Comparison of ENCODE assay signal across 1 cellular context in the genomic region with DNA sequence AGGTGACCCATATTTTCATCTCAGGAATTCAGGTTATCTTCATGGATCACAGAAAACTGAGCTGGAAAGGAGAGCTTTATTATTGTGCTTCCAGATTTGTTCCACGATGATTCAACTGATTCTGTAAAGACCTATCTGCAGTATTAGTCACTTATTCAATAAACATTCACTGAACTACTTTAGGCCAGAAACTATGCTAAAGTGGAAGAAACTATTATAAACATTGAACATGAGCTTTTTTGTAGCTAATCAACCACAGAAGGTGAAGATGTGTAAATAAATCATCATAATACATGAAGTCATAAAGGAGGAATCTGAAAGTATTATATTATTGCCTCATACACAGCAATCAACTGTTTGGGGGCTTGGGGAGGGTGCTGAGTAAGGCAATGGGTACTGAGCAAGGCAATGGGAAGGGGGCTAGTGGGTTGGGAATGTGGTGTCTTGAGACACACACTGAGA.
TF ChIP-seq lines count a peak whose summit lies in the region.

No MANE protein-coding gene starts in this region.

TF ChIP-seq in GM12878, 131 proteins besides CTCF, POLR2A, EP300 and RAD21:
- TF ChIP-seq IKZF2 (IDR thresholded peaks at IDR 0.05) (no peak), SMC3 (IDR thresholded peaks at IDR 0.05; ENCODE audit: borderline replicate concordance, low read length) (no peak), NR2C2 (IDR thresholded peaks at IDR 0.05; ENCODE audit: borderline replicate concordance, control insufficient read depth, insufficient read length, low read depth) (no peak), HDAC6 (IDR thresholded peaks at IDR 0.05; ENCODE audit: unreplicated experiment) (no peak), TBL1XR1 (IDR thresholded peaks at IDR 0.05; ENCODE audit: low read depth, low read length) (no peak), MXI1 (IDR thresholded peaks at IDR 0.05; ENCODE audit: low read depth, low read length) (no peak), FOXM1 (IDR thresholded peaks at IDR 0.05; ENCODE audit: low read depth, low read length) (no peak), ETV6 (conservative IDR thresholded peaks at IDR 0.05 in 1 of 2, IDR thresholded peaks at IDR 0.05 in 1 of 2; ENCODE audit: borderline replicate concordance in 1 of 2, low read depth in 1 of 2) (no peak), SIX5 (IDR thresholded peaks at IDR 0.05; ENCODE audit: low read depth, low read length, severe bottlenecking) (no peak), BRCA1 (IDR thresholded peaks at IDR 0.05; ENCODE audit: low read depth, low read length) (no peak), SMAD5 (IDR thresholded peaks at IDR 0.05; ENCODE audit: low read depth) (no peak), CREB1 (IDR thresholded peaks at IDR 0.05; ENCODE audit: low read depth) (no peak), EGR1 (IDR thresholded peaks at IDR 0.05; ENCODE audit: borderline replicate concordance in 1 of 2, low read depth in 2 of 2, low read length in 2 of 2) (no peak), IKZF1 (conservative IDR thresholded peaks at IDR 0.05) (no peak)
- TF ChIP-seq, protein P1, sequence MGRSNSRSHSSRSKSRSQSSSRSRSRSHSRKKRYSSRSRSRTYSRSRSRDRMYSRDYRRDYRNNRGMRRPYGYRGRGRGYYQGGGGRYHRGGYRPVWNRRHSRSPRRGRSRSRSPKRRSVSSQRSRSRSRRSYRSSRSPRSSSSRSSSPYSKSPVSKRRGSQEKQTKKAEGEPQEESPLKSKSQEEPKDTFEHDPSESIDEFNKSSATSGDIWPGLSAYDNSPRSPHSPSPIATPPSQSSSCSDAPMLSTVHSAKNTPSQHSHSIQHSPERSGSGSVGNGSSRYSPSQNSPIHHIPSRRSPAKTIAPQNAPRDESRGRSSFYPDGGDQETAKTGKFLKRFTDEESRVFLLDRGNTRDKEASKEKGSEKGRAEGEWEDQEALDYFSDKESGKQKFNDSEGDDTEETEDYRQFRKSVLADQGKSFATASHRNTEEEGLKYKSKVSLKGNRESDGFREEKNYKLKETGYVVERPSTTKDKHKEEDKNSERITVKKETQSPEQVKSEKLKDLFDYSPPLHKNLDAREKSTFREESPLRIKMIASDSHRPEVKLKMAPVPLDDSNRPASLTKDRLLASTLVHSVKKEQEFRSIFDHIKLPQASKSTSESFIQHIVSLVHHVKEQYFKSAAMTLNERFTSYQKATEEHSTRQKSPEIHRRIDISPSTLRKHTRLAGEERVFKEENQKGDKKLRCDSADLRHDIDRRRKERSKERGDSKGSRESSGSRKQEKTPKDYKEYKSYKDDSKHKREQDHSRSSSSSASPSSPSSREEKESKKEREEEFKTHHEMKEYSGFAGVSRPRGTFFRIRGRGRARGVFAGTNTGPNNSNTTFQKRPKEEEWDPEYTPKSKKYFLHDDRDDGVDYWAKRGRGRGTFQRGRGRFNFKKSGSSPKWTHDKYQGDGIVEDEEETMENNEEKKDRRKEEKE (IDR thresholded peaks at IDR 0.05), result no peak
- TF ChIP-seq, protein P2, sequence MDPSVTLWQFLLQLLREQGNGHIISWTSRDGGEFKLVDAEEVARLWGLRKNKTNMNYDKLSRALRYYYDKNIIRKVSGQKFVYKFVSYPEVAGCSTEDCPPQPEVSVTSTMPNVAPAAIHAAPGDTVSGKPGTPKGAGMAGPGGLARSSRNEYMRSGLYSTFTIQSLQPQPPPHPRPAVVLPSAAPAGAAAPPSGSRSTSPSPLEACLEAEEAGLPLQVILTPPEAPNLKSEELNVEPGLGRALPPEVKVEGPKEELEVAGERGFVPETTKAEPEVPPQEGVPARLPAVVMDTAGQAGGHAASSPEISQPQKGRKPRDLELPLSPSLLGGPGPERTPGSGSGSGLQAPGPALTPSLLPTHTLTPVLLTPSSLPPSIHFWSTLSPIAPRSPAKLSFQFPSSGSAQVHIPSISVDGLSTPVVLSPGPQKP (IDR thresholded peaks at IDR 0.05; ENCODE audit: low read depth, low read length), result no peak
- TF ChIP-seq, protein P3, sequence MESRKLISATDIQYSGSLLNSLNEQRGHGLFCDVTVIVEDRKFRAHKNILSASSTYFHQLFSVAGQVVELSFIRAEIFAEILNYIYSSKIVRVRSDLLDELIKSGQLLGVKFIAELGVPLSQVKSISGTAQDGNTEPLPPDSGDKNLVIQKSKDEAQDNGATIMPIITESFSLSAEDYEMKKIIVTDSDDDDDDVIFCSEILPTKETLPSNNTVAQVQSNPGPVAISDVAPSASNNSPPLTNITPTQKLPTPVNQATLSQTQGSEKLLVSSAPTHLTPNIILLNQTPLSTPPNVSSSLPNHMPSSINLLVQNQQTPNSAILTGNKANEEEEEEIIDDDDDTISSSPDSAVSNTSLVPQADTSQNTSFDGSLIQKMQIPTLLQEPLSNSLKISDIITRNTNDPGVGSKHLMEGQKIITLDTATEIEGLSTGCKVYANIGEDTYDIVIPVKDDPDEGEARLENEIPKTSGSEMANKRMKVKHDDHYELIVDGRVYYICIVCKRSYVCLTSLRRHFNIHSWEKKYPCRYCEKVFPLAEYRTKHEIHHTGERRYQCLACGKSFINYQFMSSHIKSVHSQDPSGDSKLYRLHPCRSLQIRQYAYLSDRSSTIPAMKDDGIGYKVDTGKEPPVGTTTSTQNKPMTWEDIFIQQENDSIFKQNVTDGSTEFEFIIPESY (IDR thresholded peaks at IDR 0.05), result no peak
- TF ChIP-seq, protein P4, sequence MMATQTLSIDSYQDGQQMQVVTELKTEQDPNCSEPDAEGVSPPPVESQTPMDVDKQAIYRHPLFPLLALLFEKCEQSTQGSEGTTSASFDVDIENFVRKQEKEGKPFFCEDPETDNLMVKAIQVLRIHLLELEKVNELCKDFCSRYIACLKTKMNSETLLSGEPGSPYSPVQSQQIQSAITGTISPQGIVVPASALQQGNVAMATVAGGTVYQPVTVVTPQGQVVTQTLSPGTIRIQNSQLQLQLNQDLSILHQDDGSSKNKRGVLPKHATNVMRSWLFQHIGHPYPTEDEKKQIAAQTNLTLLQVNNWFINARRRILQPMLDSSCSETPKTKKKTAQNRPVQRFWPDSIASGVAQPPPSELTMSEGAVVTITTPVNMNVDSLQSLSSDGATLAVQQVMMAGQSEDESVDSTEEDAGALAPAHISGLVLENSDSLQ (IDR thresholded peaks at IDR 0.05), result no peak
- TF ChIP-seq, protein P5, sequence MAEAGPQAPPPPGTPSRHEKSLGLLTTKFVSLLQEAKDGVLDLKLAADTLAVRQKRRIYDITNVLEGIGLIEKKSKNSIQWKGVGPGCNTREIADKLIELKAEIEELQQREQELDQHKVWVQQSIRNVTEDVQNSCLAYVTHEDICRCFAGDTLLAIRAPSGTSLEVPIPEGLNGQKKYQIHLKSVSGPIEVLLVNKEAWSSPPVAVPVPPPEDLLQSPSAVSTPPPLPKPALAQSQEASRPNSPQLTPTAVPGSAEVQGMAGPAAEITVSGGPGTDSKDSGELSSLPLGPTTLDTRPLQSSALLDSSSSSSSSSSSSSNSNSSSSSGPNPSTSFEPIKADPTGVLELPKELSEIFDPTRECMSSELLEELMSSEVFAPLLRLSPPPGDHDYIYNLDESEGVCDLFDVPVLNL (IDR thresholded peaks at IDR 0.05; ENCODE audit: low read depth, low read length), result no peak
- TF ChIP-seq, protein P6, sequence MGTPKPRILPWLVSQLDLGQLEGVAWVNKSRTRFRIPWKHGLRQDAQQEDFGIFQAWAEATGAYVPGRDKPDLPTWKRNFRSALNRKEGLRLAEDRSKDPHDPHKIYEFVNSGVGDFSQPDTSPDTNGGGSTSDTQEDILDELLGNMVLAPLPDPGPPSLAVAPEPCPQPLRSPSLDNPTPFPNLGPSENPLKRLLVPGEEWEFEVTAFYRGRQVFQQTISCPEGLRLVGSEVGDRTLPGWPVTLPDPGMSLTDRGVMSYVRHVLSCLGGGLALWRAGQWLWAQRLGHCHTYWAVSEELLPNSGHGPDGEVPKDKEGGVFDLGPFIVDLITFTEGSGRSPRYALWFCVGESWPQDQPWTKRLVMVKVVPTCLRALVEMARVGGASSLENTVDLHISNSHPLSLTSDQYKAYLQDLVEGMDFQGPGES (IDR thresholded peaks at IDR 0.05), result no peak
TF ChIP-seq in GM12878: peak in this region for 0.
